8 cellular contexts compared by ENCODE assay signal in genomic region chr2:26770986-26771586, GRCh38. TPM values are rescaled to one million over a fixed set of nuclear protein-coding genes. Genes with fewer than 3 reads are reported as not detected.
DNase-seq lines count a peak whose midpoint lies in the region; ATAC-seq and TF ChIP-seq lines count a peak whose summit lies in the region.

No MANE protein-coding gene starts in this region.

- 52 to 64% (median 54%) methylated on average over 6 of the region's 6 CpGs for WGBS in psoas muscle, 3 donors

- no peaks in the 10 kb centered on the region for H3K9me3 ChIP-seq in psoas muscle

- TF ChIP-seq CTCF in C4-2B (conservative IDR thresholded peaks at IDR 0.05) (no peak), KMS-11 (conservative IDR thresholded peaks at IDR 0.05; ENCODE audit: low read depth, low read length) (0 out of 2 replicates have a peak, but pooled peaks have one; percentile 17), psoas muscle (IDR thresholded peaks at IDR 0.05) (peak; percentile 26)

- H4K20me1 ChIP-seq in KMS-11 (ENCODE audit: insufficient read depth) = no peaks in the 10 kb centered on the region

- H3K27me3 ChIP-seq in KMS-11 (ENCODE audit: insufficient read depth, low read depth) (no peaks in the 10 kb centered on the region), psoas muscle (ENCODE audit: insufficient read depth in 3 of 3, low read length in 2 of 3) (no peaks in the 10 kb centered on the region)

- H3K27me3 Mint-ChIP-seq in activated naive CD4-positive, alpha-beta T cell treated with anti-CD3 and anti-CD28 coated beads, Interleukin-2, amount 50 U/mL, for 24 hours = no peaks in the 10 kb centered on the region

- H2AFZ ChIP-seq in KMS-11 (ENCODE audit: low read depth) = no peak overlapping the region

- no peak overlapping the region for H3K9ac ChIP-seq in KMS-11

- intact Hi-C loops in psoas muscle (cut with DNase I) = no loop called here

- DNase-seq in glomerular visceral epithelial cell (ENCODE audit: extremely low spot score) (peak; percentile 81), psoas muscle (peak; percentile 85 to 92), NCI-H524 treated with DMSO at 0.1 percent for 48 hours (lab: John Stamatoyannopoulos, UW) (no peak)

- peaks cover 47% of the 10 kb centered on the region for H3K4me1 Mint-ChIP-seq in activated naive CD4-positive, alpha-beta T cell treated with anti-CD3 and anti-CD28 coated beads, Interleukin-2, amount 50 U/mL, for 24 hours

- peak overlapping the region; percentile 55 for H3K4me2 ChIP-seq in KMS-11

- peaks cover 13% of the 10 kb centered on the region; the same call in 1 of the 2 replicates for H3K79me2 ChIP-seq in KMS-11 (ENCODE audit: insufficient read depth, low read depth)

- peak overlapping the region; percentile 33 for H3K27ac Mint-ChIP-seq in activated naive CD4-positive, alpha-beta T cell treated with anti-CD3 and anti-CD28 coated beads, Interleukin-2, amount 50 U/mL, for 24 hours

- no peak overlapping the region for H3K4me3 Mint-ChIP-seq in activated naive CD4-positive, alpha-beta T cell treated with anti-CD3 and anti-CD28 coated beads, Interleukin-2, amount 50 U/mL, for 24 hours

- no peaks in the 10 kb centered on the region for H3K36me3 Mint-ChIP-seq in activated naive CD4-positive, alpha-beta T cell treated with anti-CD3 and anti-CD28 coated beads, Interleukin-2, amount 50 U/mL, for 24 hours

- peak overlapping the region; percentile 82 for H3K27ac ChIP-seq in C4-2B
- peak overlapping the region; percentile 65 for H3K27ac ChIP-seq in KMS-11
- peak overlapping the region; percentile 89 for H3K27ac ChIP-seq in psoas muscle

- H3K4me3 ChIP-seq in KMS-11 (IDR thresholded peaks at IDR 0.05; ENCODE audit: insufficient read depth, low read depth, low read length) = no peak overlapping the region
- H3K4me3 ChIP-seq in psoas muscle = no peak overlapping the region

- H3K36me3 ChIP-seq in KMS-11 (ENCODE audit: insufficient read depth) = no peaks in the 10 kb centered on the region
- peaks cover 7 to 10% of the 10 kb centered on the region in 2 donors for H3K36me3 ChIP-seq in psoas muscle (ENCODE audit: insufficient read depth in 1 of 2, low read depth in 1 of 2)

- no peaks in the 10 kb centered on the region for H3K9me3 Mint-ChIP-seq in activated naive CD4-positive, alpha-beta T cell treated with anti-CD3 and anti-CD28 coated beads, Interleukin-2, amount 50 U/mL, for 24 hours

- peaks cover 60% of the 10 kb centered on the region for H3K4me1 ChIP-seq in KMS-11 (ENCODE audit: low read depth, poor library complexity, severe bottlenecking)
- H3K4me1 ChIP-seq in psoas muscle = peaks cover 51% of the 10 kb centered on the region

- ATAC-seq in psoas muscle (peak in 3 of 4 donors; percentile 55 to 65 (median 59)), GM18520 (IDR thresholded peaks at IDR 0.05; ENCODE audit: unreplicated experiment) (no peak), HG02981 (IDR thresholded peaks at IDR 0.05; ENCODE audit: unreplicated experiment) (no peak)

RNA-seq across cellular contexts. Expression of gene SLC35F6, which starts 7.0 kb away (rescaled TPM):
- 10 to 100 TPM; 15.0 to 32.5 (median 24.4) TPM for total RNA-seq in psoas muscle
- polyA plus RNA-seq in psoas muscle = 10 to 100 TPM; 14.8 to 40.2 (median 25.1) TPM

RNA-seq across cellular contexts. Expression of gene CENPA, which starts 14.8 kb away (rescaled TPM):
- total RNA-seq in psoas muscle = not detected
- under 1 TPM in 2 of 3 donors, not detected in 1; 0.12 to 0.23 TPM for polyA plus RNA-seq in psoas muscle

Comparison
In these comparisons a context has a peak if more than half of its experiments do, and no peak if none do; other contexts are left out.
1. ATAC-seq: peak in psoas muscle (3 of 4); none in GM18520 (single experiment) and HG02981 (single experiment).
2. Peak in every context shown above with its lines, with median percentiles within 50 percentile points of each other: H3K27ac ChIP-seq.